ENCODE assay signal across 8 cellular contexts in genomic region chr17:83125515-83126274, GRCh38. TPM values are rescaled to one million over a fixed set of nuclear protein-coding genes. Genes with fewer than 3 reads are reported as not detected.
DNase-seq lines count a peak whose midpoint lies in the region; ATAC-seq and TF ChIP-seq lines count a peak whose summit lies in the region.

No MANE protein-coding gene starts in this region.

- H3K4me2 ChIP-seq in Loucy (ENCODE audit: low read depth, low read length, poor library complexity, severe bottlenecking): peak overlapping the region; percentile 6

- no peak overlapping the region for H3K9ac ChIP-seq in Loucy (ENCODE audit: low read depth, low read length, poor library complexity, severe bottlenecking)

- peak overlapping the region in 2 of 4 donors; percentile 15 to 57 for H3K4me3 Mint-ChIP-seq in CD4-positive, CD25-positive, alpha-beta regulatory T cell
- H3K4me3 Mint-ChIP-seq in MCF 10A (ENCODE audit: unreplicated experiment) (peak overlapping the region; percentile 44), natural killer cell (peak overlapping the region; percentile 58)

- CTCF ChIA-PET in MCF 10A (lab: Yijun Ruan, JAX): interaction anchor here (0.6 kb wide), 1 partner anchor 343 kb away, joined by 3 read pairs; no protein-coding TSS in a partner anchor

- no peaks in the 10 kb centered on the region for H3K79me2 ChIP-seq in Loucy (ENCODE audit: insufficient read depth, low read length)

- POLR2A ChIA-PET in MCF 10A (lab: Yijun Ruan, JAX): interaction anchor here (0.6 kb wide), 1 partner anchor 428 kb away, joined by 3 read pairs; no protein-coding TSS in a partner anchor

- H3K4me1 Mint-ChIP-seq in CD4-positive, CD25-positive, alpha-beta regulatory T cell: peaks cover 0 to 16% (median 7%) of the 10 kb centered on the region in 4 donors
- H3K4me1 Mint-ChIP-seq in MCF 10A (ENCODE audit: insufficient read depth, unreplicated experiment): peaks cover 10% of the 10 kb centered on the region
- H3K4me1 Mint-ChIP-seq in natural killer cell: peaks cover 31 to 48% of the 10 kb centered on the region in 2 donors

- H4K20me1 ChIP-seq in Loucy (ENCODE audit: insufficient read depth, low read length, poor library complexity, severe bottlenecking): no peaks in the 10 kb centered on the region

- no peaks in the 10 kb centered on the region for H3K36me3 ChIP-seq in CD4-positive, CD25-positive, alpha-beta regulatory T cell (ENCODE audit: control insufficient read depth, insufficient read depth, low read length)
- H3K36me3 ChIP-seq in Loucy (ENCODE audit: insufficient read depth, low read length): no peaks in the 10 kb centered on the region

- no peaks in the 10 kb centered on the region for H3F3A ChIP-seq in Loucy (ENCODE audit: low read depth)

- H3K27ac Mint-ChIP-seq in CD4-positive, CD25-positive, alpha-beta regulatory T cell: no peak overlapping the region
- H3K27ac Mint-ChIP-seq in MCF 10A (ENCODE audit: low read depth, unreplicated experiment) (peak overlapping the region; percentile 47), natural killer cell (peak overlapping the region; percentile 82 to 86)

- no peak overlapping the region for H3K27ac ChIP-seq in CD4-positive, CD25-positive, alpha-beta regulatory T cell (ENCODE audit: insufficient read depth, low read length, poor library complexity, severe bottlenecking)

- no peaks in the 10 kb centered on the region for H3K36me3 Mint-ChIP-seq in CD4-positive, CD25-positive, alpha-beta regulatory T cell
- H3K36me3 Mint-ChIP-seq in MCF 10A (ENCODE audit: insufficient read depth, unreplicated experiment) (peaks cover 6% of the 10 kb centered on the region), natural killer cell (no peaks in the 10 kb centered on the region)

- no peaks in the 10 kb centered on the region for H3K9me3 Mint-ChIP-seq in CD4-positive, CD25-positive, alpha-beta regulatory T cell
- H3K9me3 Mint-ChIP-seq in MCF 10A (ENCODE audit: unreplicated experiment): no peaks in the 10 kb centered on the region
- H3K9me3 Mint-ChIP-seq in natural killer cell: no peaks in the 10 kb centered on the region

- peak in 1 of 2 donors; percentile 12 for ATAC-seq in CD4-positive, CD25-positive, alpha-beta regulatory T cell (ENCODE audit: low read depth in 2 of 2)
- peak; percentile 46 to 72 (median 60) for ATAC-seq in natural killer cell
- no peak for ATAC-seq in HG02678 (IDR thresholded peaks at IDR 0.05; ENCODE audit: unreplicated experiment)

- H2AFZ ChIP-seq in Loucy (ENCODE audit: low read length): no peak overlapping the region

- H3K9me2 ChIP-seq in Loucy (replicated peaks; ENCODE audit: low read depth, low read length): no peaks in the 10 kb centered on the region

- H3K27me3 ChIP-seq in CD4-positive, CD25-positive, alpha-beta regulatory T cell (ENCODE audit: control insufficient read depth, insufficient read depth, low read length): no peaks in the 10 kb centered on the region
- no peaks in the 10 kb centered on the region for H3K27me3 ChIP-seq in Loucy (ENCODE audit: insufficient read depth, low read length, poor library complexity, severe bottlenecking)

- no peak for TF ChIP-seq CTCF in Loucy (conservative IDR thresholded peaks at IDR 0.05; ENCODE audit: low read length)
- no peak for TF ChIP-seq CTCF in MCF 10A (IDR thresholded peaks at IDR 0.05; ENCODE audit: unreplicated experiment)
- TF ChIP-seq CTCF in natural killer cell (IDR thresholded peaks at IDR 0.05): no peak

- peaks cover 13% of the 10 kb centered on the region for H3K4me1 ChIP-seq in CD4-positive, CD25-positive, alpha-beta regulatory T cell (ENCODE audit: control insufficient read depth, insufficient read depth, low read length, poor library complexity, severe bottlenecking)
- H3K4me1 ChIP-seq in Loucy (ENCODE audit: insufficient read depth, low read length, poor library complexity, severe bottlenecking): peaks cover 32% of the 10 kb centered on the region

- H3K4me3 ChIP-seq in CD4-positive, CD25-positive, alpha-beta regulatory T cell (ENCODE audit: low read depth, low read length): no peak overlapping the region
- H3K4me3 ChIP-seq in Loucy (ENCODE audit: low read length, poor library complexity, severe bottlenecking): no peak overlapping the region

- DNase-seq in CD4-positive, CD25-positive, alpha-beta regulatory T cell: peak in 2 of 3 donors; percentile 14 to 33
- DNase-seq in MCF 10A (ENCODE audit: unreplicated experiment) (peak; percentile 80), natural killer cell (no peak), NCI-H446 (lab: John Stamatoyannopoulos, UW) (no peak), LoVo (ENCODE audit: low spot score) (no peak), dedifferentiated amniotic fluid mesenchymal stem cell (ENCODE audit: extremely low spot score) (no peak)

- BruUV-seq in MCF 10A (replicated peaks; lab: Mats Ljungman, UMichigan): no TSS peak

- intact Hi-C loops in MCF 10A (cut with micrococcal nuclease) (no loop called here), natural killer cell (cut with micrococcal nuclease) (no loop called here)

- H3K27me3 Mint-ChIP-seq in CD4-positive, CD25-positive, alpha-beta regulatory T cell: peaks cover 38% of the 10 kb centered on the region
- peaks cover 50% of the 10 kb centered on the region for H3K27me3 Mint-ChIP-seq in MCF 10A (ENCODE audit: insufficient read depth, unreplicated experiment)
- peaks cover 22 to 26% of the 10 kb centered on the region in 2 donors for H3K27me3 Mint-ChIP-seq in natural killer cell (ENCODE audit: low read depth in 2 of 2)

- H3K9me3 ChIP-seq in CD4-positive, CD25-positive, alpha-beta regulatory T cell (ENCODE audit: control insufficient read depth in 2 of 2, low read length in 2 of 2): no peaks in the 10 kb centered on the region
- H3K9me3 ChIP-seq in Loucy (ENCODE audit: insufficient read depth, low read depth, low read length): no peaks in the 10 kb centered on the region

RNA-seq across cellular contexts. Expression of gene METRNL, which starts 46.3 kb away (rescaled TPM):
- total RNA-seq in CD4-positive, CD25-positive, alpha-beta regulatory T cell: 22.7 TPM
- 1 to 10 TPM in 1 of 4 donors, under 1 TPM in 3; 0.47 to 3.1 (median 0.74) TPM for polyA plus RNA-seq in CD4-positive, CD25-positive, alpha-beta regulatory T cell
- total RNA-seq in MCF 10A (2022): 14.5 and 24.1 TPM in 2 replicates
- 100 to 1,000 TPM; 227 to 390 (median 325) TPM for total RNA-seq in natural killer cell

Comparison
In these comparisons a context has a peak if more than half of its experiments do, and no peak if none do; other contexts are left out.
1. DNase-seq: peak in CD4-positive, CD25-positive, alpha-beta regulatory T cell (2 of 3) and MCF 10A (single experiment); none in natural killer cell (single experiment), NCI-H446 (0 of 2), LoVo (single experiment) and dedifferentiated amniotic fluid mesenchymal stem cell (single experiment).
2. H3K27ac Mint-ChIP-seq: peak in MCF 10A (single experiment) and natural killer cell (2 of 2); none in CD4-positive, CD25-positive, alpha-beta regulatory T cell (0 of 3).